ENCODE assay signal across 10 cellular contexts in the genomic region with DNA sequence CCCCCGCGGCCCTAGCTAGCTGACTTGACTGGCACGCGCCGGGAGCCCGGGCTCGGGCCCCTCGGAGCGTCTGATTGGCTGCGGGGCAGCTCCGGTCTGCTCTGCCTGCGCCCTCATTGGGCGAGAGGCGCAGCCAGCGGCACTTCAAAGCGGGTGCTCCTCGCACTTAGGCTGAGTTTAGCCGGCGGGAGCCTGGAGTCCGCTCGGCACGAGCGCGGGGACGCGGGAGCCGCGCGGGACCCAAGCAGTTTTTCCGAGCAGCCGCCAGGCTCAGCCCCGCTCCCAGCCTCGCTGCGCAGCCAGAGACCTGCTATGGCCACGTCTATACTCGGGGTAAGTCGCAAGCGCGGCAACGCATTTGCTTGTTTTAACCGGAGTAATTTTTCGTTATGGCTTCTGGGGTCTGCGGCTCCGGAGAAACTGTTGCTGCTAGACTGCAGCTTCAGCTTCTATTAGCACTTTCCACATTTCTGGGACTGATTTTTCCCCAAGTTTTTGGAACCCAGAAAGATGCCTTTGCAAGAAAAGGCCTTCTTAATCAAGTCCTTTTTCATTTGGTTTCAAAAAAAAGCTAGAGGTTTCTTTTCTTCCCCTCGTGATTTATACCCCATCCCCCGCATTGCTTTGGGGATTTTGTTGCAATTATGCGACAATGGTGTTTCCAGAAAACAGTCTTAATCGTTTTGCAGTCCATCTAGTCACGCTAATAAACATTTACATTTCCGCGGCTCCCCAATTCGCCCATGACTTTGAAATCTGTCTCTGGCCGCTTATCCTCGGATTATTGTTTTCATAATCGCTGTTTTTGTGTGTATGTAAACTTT. TPM values are rescaled to one million over a fixed set of nuclear protein-coding genes. Genes with fewer than 3 reads are reported as not detected.
A peak's percentile ranks its signal among the peaks of the same experiment; 100 is the strongest.
DNase-seq lines count a peak whose midpoint lies in the region; TF ChIP-seq lines count a peak whose summit lies in the region.
"Had no signal": no experiment of that assay in that cellular context is flagged by ENCODE, and none has a peak within 500 bp of the region (broad histone marks: within the 10 kb centered on the region; RNA-seq: fewer than 3 reads in every experiment).

SP9 (plus strand) TSS at position 174 of the 824 bp plus-strand sequence; CDS start at position 313, 139 bp downstream.

- intact Hi-C loops in tibial artery (cut with DNase I; ENCODE audit: low total_unique reads): loop anchor here (10.0 kb wide), 1 partner anchor 80 kb away; no protein-coding TSS in a partner anchor

- WGBS in GM23248 (ENCODE audit: low coverage in 1 of 2, low lambda C conversion rate in 2 of 2, missing lambda C conversion rate in 2 of 2), 2 experiments: 4 to 6% methylated on average over 41 to 55 of the region's 55 CpGs
- WGBS in endodermal cell (ENCODE audit: insufficient coverage in 1 of 2, insufficient read length in 1 of 2), 2 experiments: 1 to 2% methylated on average over 25 to 55 of the region's 55 CpGs

- no peaks in the 10 kb centered on the region for H3F3A ChIP-seq in GM23248 (ENCODE audit: insufficient read depth)

- no peaks in the 10 kb centered on the region for H3K79me2 ChIP-seq in GM23248 (ENCODE audit: insufficient read depth)

- no peak for TF ChIP-seq CTCF in endodermal cell (conservative IDR thresholded peaks at IDR 0.05)
- no peak for TF ChIP-seq CTCF in neutrophil (IDR thresholded peaks at IDR 0.05)
- no peak for TF ChIP-seq CTCF in tibial artery (IDR thresholded peaks at IDR 0.05)

- no peak within 1 kb of the TSS for H3K27ac Mint-ChIP-seq in endodermal cell

- H3K36me3 Mint-ChIP-seq in endodermal cell (ENCODE audit: low read depth): no peaks in the 10 kb centered on the region

- H3K4me2 ChIP-seq in GM23248 (ENCODE audit: unreplicated experiment): peak within 1 kb of the TSS; percentile 89

- H3K4me3 Mint-ChIP-seq in endodermal cell: peak within 1 kb of the TSS; percentile 46

- DNase-seq in AG20443 (ENCODE audit: low spot score): peak; percentile 75
- peak; percentile 77 for DNase-seq in GM23248
- DNase-seq in SJCRH30: peak; percentile 91 to 94
- DNase-seq in endodermal cell: peak; percentile 94
- no peak for DNase-seq in Ammon's horn (ENCODE audit: low spot score)
- DNase-seq in tibial artery: no peak
- no peak for DNase-seq in hepatic stellate cell (ENCODE audit: low spot score)

- H3K9ac ChIP-seq in GM23248: peak within 1 kb of the TSS; percentile 33; the same call in 1 of the 2 replicates
- H3K9ac ChIP-seq in endodermal cell (ENCODE audit: extremely low read depth, low read length, poor library complexity, severe bottlenecking): no peak within 1 kb of the TSS

- in situ Hi-C loops in GM23248 (cut with MboI): loop anchor here (25.0 kb wide), 1 partner anchor 923 kb away; no protein-coding TSS in a partner anchor

- H3K36me3 ChIP-seq in GM23248 (ENCODE audit: low read depth): no peaks in the 10 kb centered on the region
- peaks cover 2% of the 10 kb centered on the region; the same call in 1 of the 2 replicates for H3K36me3 ChIP-seq in SJCRH30
- H3K36me3 ChIP-seq in endodermal cell (ENCODE audit: control insufficient read depth, insufficient read depth, low read length): no peaks in the 10 kb centered on the region
- H3K36me3 ChIP-seq in neutrophil: no peaks in the 10 kb centered on the region
- H3K36me3 ChIP-seq in tibial artery: no peaks in the 10 kb centered on the region

- H3K4me1 ChIP-seq in GM23248 (ENCODE audit: insufficient read depth) (no peaks in the 10 kb centered on the region), SJCRH30 (no peaks in the 10 kb centered on the region), endodermal cell (ENCODE audit: control insufficient read depth, insufficient read depth, low read length) (peaks cover 9% of the 10 kb centered on the region), neutrophil (ENCODE audit: control insufficient read depth in 1 of 2, insufficient read depth in 1 of 2, low read depth in 1 of 2, low read length in 1 of 2) (peaks cover 52 to 67% of the 10 kb centered on the region in 2 experiments), tibial artery (peaks cover 0 to 36% (median 30%) of the 10 kb centered on the region in 4 donors)

- peak within 1 kb of the TSS; percentile 77 for H2AFZ ChIP-seq in GM23248

- H3K27me3 ChIP-seq in GM23248 (replicated peaks; ENCODE audit: insufficient read depth) (peaks cover 39% of the 10 kb centered on the region), SJCRH30 (no peaks in the 10 kb centered on the region), endodermal cell (ENCODE audit: control insufficient read depth, insufficient read depth, low read length, poor library complexity, severe bottlenecking) (peaks cover 99% of the 10 kb centered on the region), neutrophil (peaks cover 100% of the 10 kb centered on the region), tibial artery (peaks cover 8 to 99% of the 10 kb centered on the region in 2 donors)

- no peaks in the 10 kb centered on the region for H3K9me3 Mint-ChIP-seq in endodermal cell

- no peaks in the 10 kb centered on the region for H3K9me3 ChIP-seq in GM23248 (ENCODE audit: low read depth)
- no peaks in the 10 kb centered on the region; the same call in 1 of the 2 replicates for H3K9me3 ChIP-seq in SJCRH30 (replicated peaks)
- no peaks in the 10 kb centered on the region for H3K9me3 ChIP-seq in endodermal cell (ENCODE audit: control insufficient read depth, low read length)
- H3K9me3 ChIP-seq in neutrophil: no peaks in the 10 kb centered on the region
- H3K9me3 ChIP-seq in tibial artery: no peaks in the 10 kb centered on the region

- no peaks in the 10 kb centered on the region for H4K20me1 ChIP-seq in GM23248 (ENCODE audit: insufficient read depth)

- H3K9me2 ChIP-seq in GM23248 (ENCODE audit: insufficient read depth): no peaks in the 10 kb centered on the region

- H3K27me3 Mint-ChIP-seq in endodermal cell (ENCODE audit: insufficient read depth): peaks cover 96% of the 10 kb centered on the region

- H3K27ac ChIP-seq in GM23248 (no peak within 1 kb of the TSS), SJCRH30 (peak within 1 kb of the TSS; percentile 43), endodermal cell (ENCODE audit: low read depth, low read length) (no peak within 1 kb of the TSS), neutrophil (no peak within 1 kb of the TSS), tibial artery (no peak within 1 kb of the TSS)

- H3K4me1 Mint-ChIP-seq in endodermal cell: peaks cover 41% of the 10 kb centered on the region

- peak within 1 kb of the TSS; percentile 74 for H3K4me3 ChIP-seq in GM23248
- peak within 1 kb of the TSS; percentile 72 for H3K4me3 ChIP-seq in SJCRH30
- H3K4me3 ChIP-seq in endodermal cell (ENCODE audit: low read length): peak within 1 kb of the TSS; percentile 71
- H3K4me3 ChIP-seq in neutrophil (ENCODE audit: low read depth in 1 of 2, low read length in 1 of 2): peak within 1 kb of the TSS; percentile 53 to 71
- H3K4me3 ChIP-seq in tibial artery: peak within 1 kb of the TSS in 1 of 2 donors; percentile 38

RNA-seq across cellular contexts. Expression of gene SP9, which starts in this region (rescaled TPM):
- total RNA-seq in GM23248 (2014; rRNA removed; shearing (Covaris generic)): not detected in 2 replicates
- polyA plus RNA-seq in GM23248 (2016; fragmentation: Nextera tagmentation; extraction: Ambion mirVana): not detected in 2 replicates
- total RNA-seq in SJCRH30 (2014; rRNA removed; shearing (Covaris generic)): 4.1 TPM in 2 replicates
- total RNA-seq in endodermal cell: not detected
- polyA plus RNA-seq in endodermal cell (2013, experiment 1 of 2): 2.8 TPM
- 1.6 TPM for polyA plus RNA-seq in endodermal cell (2013, experiment 2 of 2)
- total RNA-seq: dermis microvascular lymphatic vessel endothelial cell, subcutaneous adipose tissue had no signal

Comparison
In these comparisons a context has a peak if more than half of its experiments do, and no peak if none do; other contexts are left out.
1. Peak in DNase-seq, H3K4me3 ChIP-seq, H3K9ac ChIP-seq and H3K4me2 ChIP-seq in GM23248; RNA of the gene not detected or under 1 TPM.
2. DNase-seq: peak in AG20443 (single experiment), SJCRH30 (2 of 2) and endodermal cell (single experiment); none in Ammon's horn (single experiment), tibial artery (0 of 2) and hepatic stellate cell (single experiment).